Comparison of ENCODE assay signal across 1 cellular context in the genomic region with DNA sequence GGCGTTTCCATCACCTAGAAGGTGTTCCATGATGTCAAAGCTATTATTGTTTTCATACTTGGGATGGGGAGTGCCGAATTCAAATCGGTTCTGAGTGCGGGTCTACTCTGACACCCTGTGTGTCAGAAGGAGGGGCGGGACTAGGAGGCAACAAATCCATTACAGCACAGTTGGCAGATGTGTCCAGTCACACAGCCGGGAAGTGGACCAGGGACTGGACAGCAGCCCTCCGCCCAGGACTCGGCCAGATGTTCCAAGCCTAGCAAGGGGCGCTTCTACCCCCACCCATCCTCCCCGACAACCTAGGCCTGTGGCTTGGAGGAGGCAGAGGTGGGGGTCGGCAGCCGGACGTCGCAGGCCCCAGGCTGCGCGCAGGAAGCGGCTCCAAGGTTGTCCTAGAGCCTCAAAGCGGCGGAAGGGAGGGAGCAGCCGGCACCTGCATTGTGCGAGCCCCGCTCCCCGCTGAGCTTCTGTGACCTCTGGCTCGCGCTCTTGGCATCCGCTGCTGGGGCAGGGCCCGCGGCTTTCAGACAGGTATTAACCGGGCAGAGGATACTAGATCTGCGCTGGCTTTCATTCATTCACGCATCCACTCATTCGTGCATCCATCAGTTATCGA.
TF ChIP-seq lines count a peak whose summit lies in the region.

No MANE protein-coding gene starts in this region.

TF ChIP-seq in liver, 16 proteins besides CTCF, POLR2A, EP300 and RAD21:
- TF ChIP-seq SP1 (IDR thresholded peaks at IDR 0.05), result peak; percentile 52
- peak; percentile 36 to 44 for TF ChIP-seq HNF4A (conservative IDR thresholded peaks at IDR 0.05)
- TF ChIP-seq TAF1 (conservative IDR thresholded peaks at IDR 0.05), result no peak
- no peak for TF ChIP-seq FOXA1 (IDR thresholded peaks at IDR 0.05)
- peak; percentile 56 to 68 for TF ChIP-seq RXRA (IDR thresholded peaks at IDR 0.05)
- TF ChIP-seq, protein P1, sequence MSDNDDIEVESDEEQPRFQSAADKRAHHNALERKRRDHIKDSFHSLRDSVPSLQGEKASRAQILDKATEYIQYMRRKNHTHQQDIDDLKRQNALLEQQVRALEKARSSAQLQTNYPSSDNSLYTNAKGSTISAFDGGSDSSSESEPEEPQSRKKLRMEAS (IDR thresholded peaks at IDR 0.05), result no peak
- TF ChIP-seq GABPA (IDR thresholded peaks at IDR 0.05 in 1 of 2, conservative IDR thresholded peaks at IDR 0.05 in 1 of 2), result no peak
- TF ChIP-seq, protein P2, sequence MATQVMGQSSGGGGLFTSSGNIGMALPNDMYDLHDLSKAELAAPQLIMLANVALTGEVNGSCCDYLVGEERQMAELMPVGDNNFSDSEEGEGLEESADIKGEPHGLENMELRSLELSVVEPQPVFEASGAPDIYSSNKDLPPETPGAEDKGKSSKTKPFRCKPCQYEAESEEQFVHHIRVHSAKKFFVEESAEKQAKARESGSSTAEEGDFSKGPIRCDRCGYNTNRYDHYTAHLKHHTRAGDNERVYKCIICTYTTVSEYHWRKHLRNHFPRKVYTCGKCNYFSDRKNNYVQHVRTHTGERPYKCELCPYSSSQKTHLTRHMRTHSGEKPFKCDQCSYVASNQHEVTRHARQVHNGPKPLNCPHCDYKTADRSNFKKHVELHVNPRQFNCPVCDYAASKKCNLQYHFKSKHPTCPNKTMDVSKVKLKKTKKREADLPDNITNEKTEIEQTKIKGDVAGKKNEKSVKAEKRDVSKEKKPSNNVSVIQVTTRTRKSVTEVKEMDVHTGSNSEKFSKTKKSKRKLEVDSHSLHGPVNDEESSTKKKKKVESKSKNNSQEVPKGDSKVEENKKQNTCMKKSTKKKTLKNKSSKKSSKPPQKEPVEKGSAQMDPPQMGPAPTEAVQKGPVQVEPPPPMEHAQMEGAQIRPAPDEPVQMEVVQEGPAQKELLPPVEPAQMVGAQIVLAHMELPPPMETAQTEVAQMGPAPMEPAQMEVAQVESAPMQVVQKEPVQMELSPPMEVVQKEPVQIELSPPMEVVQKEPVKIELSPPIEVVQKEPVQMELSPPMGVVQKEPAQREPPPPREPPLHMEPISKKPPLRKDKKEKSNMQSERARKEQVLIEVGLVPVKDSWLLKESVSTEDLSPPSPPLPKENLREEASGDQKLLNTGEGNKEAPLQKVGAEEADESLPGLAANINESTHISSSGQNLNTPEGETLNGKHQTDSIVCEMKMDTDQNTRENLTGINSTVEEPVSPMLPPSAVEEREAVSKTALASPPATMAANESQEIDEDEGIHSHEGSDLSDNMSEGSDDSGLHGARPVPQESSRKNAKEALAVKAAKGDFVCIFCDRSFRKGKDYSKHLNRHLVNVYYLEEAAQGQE (IDR thresholded peaks at IDR 0.05), result peak; percentile 30
- TF ChIP-seq NR2F2 (IDR thresholded peaks at IDR 0.05), result no peak
- TF ChIP-seq YY1 (IDR thresholded peaks at IDR 0.05), result peak; percentile 10
- no peak for TF ChIP-seq EGR1 (IDR thresholded peaks at IDR 0.05; ENCODE audit: low read depth in 2 of 2)
